34 cellular contexts compared by ENCODE assay signal in the genomic region with DNA sequence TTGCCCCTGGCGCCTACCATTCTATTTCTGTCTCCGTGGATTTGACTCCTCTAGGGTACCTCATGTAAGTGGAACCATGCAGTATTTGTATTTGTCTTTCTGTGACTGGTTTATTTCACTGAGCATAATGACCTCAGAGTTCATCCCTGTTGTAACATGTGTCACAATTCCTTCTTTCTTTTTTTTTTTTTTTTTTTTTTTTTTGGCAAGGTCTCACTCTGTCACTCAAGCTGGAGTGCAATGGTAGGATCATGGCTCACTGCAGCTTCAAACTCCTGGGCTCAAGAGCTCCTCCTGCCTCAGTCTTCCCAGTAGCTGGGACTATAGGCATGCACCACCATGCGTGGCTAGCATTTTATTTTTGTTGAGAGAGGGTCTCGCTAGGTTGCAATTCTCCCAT.
"Had no signal": no experiment of that assay in that cellular context is flagged by ENCODE, and none has a peak within 500 bp of the region (broad histone marks: within the 10 kb centered on the region; RNA-seq: fewer than 3 reads in every experiment).

No MANE protein-coding gene starts in this region.

- H3K27me3 ChIP-seq: adrenal gland, body of pancreas had no signal

- H3K9me3 ChIP-seq: adrenal gland, body of pancreas, breast epithelium had no signal

- H3K36me3 ChIP-seq: adrenal gland, brain microvascular endothelial cell, breast epithelium had no signal

- ATAC-seq: activated CD4-positive, CD25-positive, alpha-beta regulatory T cell treated with anti-CD3 and anti-CD28 coated beads, Interleukin-2, amount 50 U/mL, for 24 hours; activated CD8-positive, alpha-beta T cell treated with anti-CD3 and anti-CD28 coated beads for 36 hours; activated naive CD4-positive, alpha-beta T cell treated with anti-CD3 and anti-CD28 coated beads, Interleukin-2, amount 50 U/mL, for 72 hours; activated T-cell treated with anti-CD3 and anti-CD28 coated beads, Interleukin-2, amount 50 U/mL, for 4 hours; activated T-cell treated with anti-CD3 and anti-CD28 coated beads, Interleukin-2, amount 50 U/mL, for 72 hours; activated T-helper 17 cell treated with anti-CD3 and anti-CD28 coated beads, Interleukin-2, amount 50 U/mL, for 72 hours; body of pancreas had no signal

- H3K4me1 Mint-ChIP-seq: activated B cell treated with CpG ODN at 0.5 μM for 24 hours; activated CD4-positive, alpha-beta T cell treated with anti-CD3 and anti-CD28 coated beads, Interleukin-2, amount 10 ng/mL, durations not matched to agents 24 days and 14 days; activated naive CD8-positive, alpha-beta T cell treated with anti-CD3 and anti-CD28 coated beads for 36 hours; activated T-helper 17 cell treated with anti-CD3 and anti-CD28 coated beads, Interleukin-2, amount 50 U/mL, for 72 hours had no signal

- H3K4me3 Mint-ChIP-seq: activated B cell treated with CpG ODN at 0.5 μM for 24 hours; activated CD4-positive, alpha-beta memory T cell treated with anti-CD3 and anti-CD28 coated beads for 36 hours; activated CD4-positive, alpha-beta T cell treated with anti-CD3 and anti-CD28 coated beads, Interleukin-2, amount 10 ng/mL, durations not matched to agents 24 days and 14 days; activated CD8-positive, alpha-beta T cell treated with anti-CD3 and anti-CD28 coated beads for 36 hours; activated naive CD4-positive, alpha-beta T cell treated with anti-CD3 and anti-CD28 coated beads for 36 hours; activated naive CD8-positive, alpha-beta T cell treated with anti-CD3 and anti-CD28 coated beads for 36 hours; activated T-cell treated with anti-CD3 and anti-CD28 coated beads, Interleukin-2, amount 50 U/mL, for 4 hours; activated T-cell treated with anti-CD3 and anti-CD28 coated beads, Interleukin-2, amount 50 U/mL, for 72 hours; activated T-helper 1 cell treated with anti-CD3 and anti-CD28 coated beads, Interleukin-12 subunit alpha, Interleukin-12 subunit beta, Interleukin-2, Interleukin-4 antibody, amounts not matched to agents 30 ng/mL and 10 ng/mL and 1 ng/mL, durations not matched to agents 14 hours and 24 hours and 36 hours; activated T-helper 17 cell treated with anti-CD3 and anti-CD28 coated beads, Interleukin-2, amount 50 U/mL, for 72 hours; T-helper 1 cell treated with Interleukin-12 subunit alpha and Interleukin-12 subunit beta and Interleukin-4 antibody, amounts not matched to agents 30 μg/mL and 1 μg/mL, for 36 hours; T-helper 2 cell treated with Interferon-gamma antibody and Interleukin-4, amounts not matched to agents 5 μg/mL and 100 μg/mL, for 36 hours had no signal

- H3K4me3 ChIP-seq: adrenal gland, body of pancreas, breast epithelium had no signal

- H3K27ac Mint-ChIP-seq: activated B cell treated with CpG ODN at 0.5 μM for 24 hours; activated CD4-positive, alpha-beta memory T cell treated with anti-CD3 and anti-CD28 coated beads for 36 hours; activated CD4-positive, alpha-beta T cell treated with anti-CD3 and anti-CD28 coated beads, Interleukin-2, amount 10 ng/mL, durations not matched to agents 24 days and 14 days; activated CD8-positive, alpha-beta T cell treated with anti-CD3 and anti-CD28 coated beads for 36 hours; activated naive CD4-positive, alpha-beta T cell treated with anti-CD3 and anti-CD28 coated beads for 36 hours; activated naive CD8-positive, alpha-beta T cell treated with anti-CD3 and anti-CD28 coated beads for 36 hours; activated T-cell treated with anti-CD3 and anti-CD28 coated beads, Interleukin-2, amount 50 U/mL, for 72 hours; activated T-helper 1 cell treated with anti-CD3 and anti-CD28 coated beads, Interleukin-12 subunit alpha, Interleukin-12 subunit beta, Interleukin-2, Interleukin-4 antibody, amounts not matched to agents 30 ng/mL and 10 ng/mL and 1 ng/mL, durations not matched to agents 14 hours and 24 hours and 36 hours; activated T-helper 17 cell treated with anti-CD3 and anti-CD28 coated beads, Interleukin-2, amount 50 U/mL, for 72 hours; T-helper 1 cell treated with Interleukin-12 subunit alpha and Interleukin-12 subunit beta and Interleukin-4 antibody, amounts not matched to agents 30 μg/mL and 1 μg/mL, for 36 hours; T-helper 2 cell treated with Interferon-gamma antibody and Interleukin-4, amounts not matched to agents 5 μg/mL and 100 μg/mL, for 36 hours had no signal

- H3K36me3 Mint-ChIP-seq: activated CD4-positive, alpha-beta memory T cell treated with anti-CD3 and anti-CD28 coated beads for 36 hours; activated naive CD4-positive, alpha-beta T cell treated with anti-CD3 and anti-CD28 coated beads, Interleukin-2, amount 50 U/mL, for 72 hours; activated naive CD8-positive, alpha-beta T cell treated with anti-CD3 and anti-CD28 coated beads for 36 hours had no signal

- H3K27ac ChIP-seq: adrenal gland, body of pancreas, brain microvascular endothelial cell, breast epithelium, VCaP had no signal

- DNase-seq: activated B cell treated with CpG ODN at 0.5 μM for 24 hours; activated CD4-positive, alpha-beta memory T cell treated with anti-CD3 and anti-CD28 coated beads for 36 hours; activated CD4-positive, alpha-beta T cell treated with anti-CD3 and anti-CD28 coated beads for 4 hours; activated CD4-positive, alpha-beta T cell treated with anti-CD3 and anti-CD28 coated beads, Interleukin-2, amount 10 ng/mL, durations not matched to agents 24 days and 14 days; activated CD4-positive, alpha-beta T cell treated with anti-CD3 and anti-CD28 coated beads, Interleukin-2, amount 50 U/mL, for 1 hour; activated CD4-positive, alpha-beta T cell treated with anti-CD3 and anti-CD28 coated beads, Interleukin-2, amount 50 U/mL, for 4 hours; activated CD8-positive, alpha-beta memory T cell treated with anti-CD3 and anti-CD28 coated beads, Interleukin-2, amount 50 U/mL, for 4 hours; activated CD8-positive, alpha-beta T cell treated with anti-CD3 and anti-CD28 coated beads for 36 hours; activated effector memory CD4-positive, alpha-beta T cell treated with anti-CD3 and anti-CD28 coated beads, Interleukin-2, amount 50 U/mL, for 16 hours; activated gamma-delta T cell treated with Interleukin-2 at 50 U/mL for 16 hours; activated naive CD4-positive, alpha-beta T cell; activated naive CD4-positive, alpha-beta T cell treated with anti-CD3 and anti-CD28 coated beads for 36 hours; activated naive CD4-positive, alpha-beta T cell treated with anti-CD3 and anti-CD28 coated beads, Interleukin-2, amount 50 U/mL, for 16 hours; activated naive CD8-positive, alpha-beta T cell treated with anti-CD3 and anti-CD28 coated beads for 36 hours; activated T-cell treated with anti-CD3 and anti-CD28 coated beads for 4 hours; activated T-cell treated with anti-CD3 and anti-CD28 coated beads, Interleukin-2, amount 50 U/mL, for 1 hour; activated T-cell treated with anti-CD3 and anti-CD28 coated beads, Interleukin-2, amount 50 U/mL, for 4 hours; activated T-cell treated with anti-CD3 and anti-CD28 coated beads, Interleukin-2, amount 50 U/mL, for 72 hours; adrenal gland; amniotic stem cell; body of pancreas; brain microvascular endothelial cell; central memory CD4-positive, alpha-beta T cell; T-helper 1 cell; T-helper 2 cell; T-helper 9 cell had no signal

- H3K4me1 ChIP-seq: adrenal gland, body of pancreas, breast epithelium had no signal

- H3K9me3 Mint-ChIP-seq: activated B cell treated with CpG ODN at 0.5 μM for 24 hours; activated CD4-positive, alpha-beta memory T cell treated with anti-CD3 and anti-CD28 coated beads for 36 hours; activated CD4-positive, alpha-beta T cell treated with anti-CD3 and anti-CD28 coated beads, Interleukin-2, amount 10 ng/mL, durations not matched to agents 24 days and 14 days; activated CD8-positive, alpha-beta T cell treated with anti-CD3 and anti-CD28 coated beads for 36 hours; activated naive CD4-positive, alpha-beta T cell treated with anti-CD3 and anti-CD28 coated beads for 36 hours; activated naive CD4-positive, alpha-beta T cell treated with anti-CD3 and anti-CD28 coated beads, Interleukin-2, amount 50 U/mL, for 72 hours; activated naive CD8-positive, alpha-beta T cell treated with anti-CD3 and anti-CD28 coated beads for 36 hours; activated T-cell treated with anti-CD3 and anti-CD28 coated beads, Interleukin-2, amount 50 U/mL, for 4 hours; activated T-cell treated with anti-CD3 and anti-CD28 coated beads, Interleukin-2, amount 50 U/mL, for 72 hours; activated T-helper 1 cell treated with anti-CD3 and anti-CD28 coated beads, Interleukin-12 subunit alpha, Interleukin-12 subunit beta, Interleukin-2, Interleukin-4 antibody, amounts not matched to agents 30 ng/mL and 10 ng/mL and 1 ng/mL, durations not matched to agents 14 hours and 24 hours and 36 hours; activated T-helper 17 cell treated with anti-CD3 and anti-CD28 coated beads, Interleukin-2, amount 50 U/mL, for 72 hours; T-helper 1 cell treated with Interleukin-12 subunit alpha and Interleukin-12 subunit beta and Interleukin-4 antibody, amounts not matched to agents 30 μg/mL and 1 μg/mL, for 36 hours; T-helper 2 cell treated with Interferon-gamma antibody and Interleukin-4, amounts not matched to agents 5 μg/mL and 100 μg/mL, for 36 hours had no signal
